26 cellular contexts compared by ENCODE assay signal in genomic region chr12:12126551-12126950, GRCh38. TPM values are rescaled to one million over a fixed set of nuclear protein-coding genes. Genes with fewer than 3 reads are reported as not detected.
DNase-seq lines count a peak whose midpoint lies in the region; ATAC-seq, FAIRE-seq and TF ChIP-seq lines count a peak whose summit lies in the region.
"Had no signal": no experiment of that assay in that cellular context is flagged by ENCODE, and none has a peak within 500 bp of the region (broad histone marks: within the 10 kb centered on the region; RNA-seq: fewer than 3 reads in every experiment).

No MANE protein-coding gene starts in this region.

- H3K36me3 ChIP-seq in RWPE2 (ENCODE audit: low read depth) (0 out of 2 replicates have a peak, but pooled peaks cover 8% of the 10 kb centered on the region), SK-N-SH (replicated peaks in 1 of 2; ENCODE audit: control insufficient read depth in 1 of 2, insufficient read depth in 2 of 2, low read length in 1 of 2) (peaks cover 74 to 77% of the 10 kb centered on the region in 2 experiments), trophoblast cell (ENCODE audit: control insufficient read depth in 1 of 2, insufficient read depth in 2 of 2, low read length in 2 of 2) (peaks cover 8 to 11% of the 10 kb centered on the region in 2 experiments)

- H3K23ac ChIP-seq in trophoblast cell (ENCODE audit: low read length), result no peak overlapping the region

- H3K9ac ChIP-seq in SK-N-SH, result no peak overlapping the region
- H3K9ac ChIP-seq in trophoblast cell (ENCODE audit: low read length), result no peak overlapping the region

- no peak overlapping the region for H4K91ac ChIP-seq in trophoblast cell (ENCODE audit: low read depth, low read length)

- H3F3A ChIP-seq in SK-N-SH (replicated peaks; ENCODE audit: insufficient read depth), result peaks cover 3% of the 10 kb centered on the region

- no peaks in the 10 kb centered on the region for H3K79me1 ChIP-seq in trophoblast cell (ENCODE audit: low read length)

- no peaks in the 10 kb centered on the region for H3K9me3 ChIP-seq in RWPE2 (ENCODE audit: severe bottlenecking)
- no peaks in the 10 kb centered on the region for H3K9me3 ChIP-seq in SK-N-SH
- H3K9me3 ChIP-seq in trophoblast cell (ENCODE audit: insufficient read depth, low read depth, low read length), result no peaks in the 10 kb centered on the region
- H3K9me3 ChIP-seq: A549 had no signal

- no peak overlapping the region for H2BK5ac ChIP-seq in trophoblast cell (ENCODE audit: low read depth, low read length, poor library complexity)

- H2AK5ac ChIP-seq in trophoblast cell (ENCODE audit: low read length), result no peak overlapping the region

- no peak for TF ChIP-seq POLR2A in H54 (IDR thresholded peaks at IDR 0.05; ENCODE audit: low read depth, low read length)

- POLR2A ChIA-PET in SK-N-SH (lab: Yijun Ruan, JAX), result no interaction called here

- TF ChIP-seq CTCF in RWPE2 (IDR thresholded peaks at IDR 0.05; ENCODE audit: poor library complexity, severe bottlenecking), result no peak
- TF ChIP-seq CTCF in SK-N-SH (IDR thresholded peaks at IDR 0.05), result no peak

- H3K18ac ChIP-seq in trophoblast cell (ENCODE audit: low read length), result no peak overlapping the region

- DNase-seq in H54 (ENCODE audit: insufficient read length, low spot score) (no peak), RWPE2 (ENCODE audit: low spot score) (no peak), epithelial cell of prostate (ENCODE audit: low read depth, low spot score) (peak; percentile 43), renal cortical epithelial cell (ENCODE audit: low read depth) (peak; percentile 7), Right ventricle myocardium superior (no peak), SK-N-SH (no peak), trophoblast cell (no peak)
- DNase-seq: DMS53, GF-D8, H9, HFFc6, NCI-H1092 treated with DMSO at 0.1 percent for 48 hours, NCI-H1436 treated with DMSO at 0.1 percent for 48 hours, NCI-H2029 treated with DMSO at 0.1 percent for 48 hours, NCI-H226, NCI-H524, SIG-M5, T-cell had no signal

- H3K27ac ChIP-seq in RWPE2 (ENCODE audit: poor library complexity, severe bottlenecking) (no peak overlapping the region), epithelial cell of prostate (no peak overlapping the region), SK-N-SH (ENCODE audit: low read depth in 2 of 2, low read length in 1 of 2) (no peak overlapping the region), trophoblast cell (ENCODE audit: low read depth, low read length) (no peak overlapping the region)
- H3K27ac ChIP-seq: A549 had no signal

- H3K9me2 ChIP-seq in SK-N-SH, result no peaks in the 10 kb centered on the region

- H3K4me3 ChIP-seq in RWPE2 (ENCODE audit: severe bottlenecking) (no peak overlapping the region), SK-N-SH (ENCODE audit: low read depth in 2 of 2, low read length in 1 of 2) (no peak overlapping the region), trophoblast cell (ENCODE audit: low read depth, low read length) (no peak overlapping the region)
- H3K4me3 ChIP-seq: A549, K562 had no signal

- H3K14ac ChIP-seq in trophoblast cell (ENCODE audit: low read length), result no peak overlapping the region

- H3K27me3 ChIP-seq in RWPE2 (ENCODE audit: insufficient read depth, poor library complexity, severe bottlenecking) (no peaks in the 10 kb centered on the region), SK-N-SH (ENCODE audit: insufficient read depth) (no peaks in the 10 kb centered on the region), trophoblast cell (ENCODE audit: insufficient read depth, low read length) (no peaks in the 10 kb centered on the region)

- 83% methylated on average over 4 of the region's 4 CpGs for WGBS in SK-N-SH (ENCODE audit: low lambda C conversion rate)
- no CpG with 5 or more reads among the region's 4 CpGs for WGBS in trophoblast cell (ENCODE audit: extremely low coverage, insufficient coverage, insufficient read length)

- no peak for TF ChIP-seq EP300 in SK-N-SH (IDR thresholded peaks at IDR 0.05; ENCODE audit: borderline replicate concordance in 1 of 2, low read depth in 1 of 2, low read length in 1 of 2)

- no peaks in the 10 kb centered on the region for H4K20me1 ChIP-seq in SK-N-SH (ENCODE audit: insufficient read depth)

- peak; percentile 23 for FAIRE-seq in H54 (lab: Jason Lieb, UNC)
- FAIRE-seq: A549, HepG2 had no signal

- TF ChIP-seq RAD21 in SK-N-SH (IDR thresholded peaks at IDR 0.05; ENCODE audit: low read length), result no peak

- no peaks in the 10 kb centered on the region for H3K79me2 ChIP-seq in SK-N-SH (ENCODE audit: insufficient read depth)
- no peaks in the 10 kb centered on the region for H3K79me2 ChIP-seq in trophoblast cell (ENCODE audit: control insufficient read depth, insufficient read depth, low read length, poor library complexity)

- H3K4ac ChIP-seq in trophoblast cell (ENCODE audit: low read depth, low read length), result no peak overlapping the region

- no peak overlapping the region for H2BK120ac ChIP-seq in trophoblast cell (ENCODE audit: insufficient read depth, low read length, poor library complexity)

- CTCF ChIA-PET in SK-N-SH (lab: Yijun Ruan, JAX), result interaction anchor here (1.0 kb wide), 1 partner anchor 9 kb away, joined by 4 read pairs; no protein-coding TSS in a partner anchor

- no peak overlapping the region for H4K8ac ChIP-seq in trophoblast cell (ENCODE audit: low read depth, low read length)

- H2BK12ac ChIP-seq in trophoblast cell (ENCODE audit: low read length), result no peak overlapping the region

- ATAC-seq in RWPE2 (ENCODE audit: low read depth), result peak; percentile 67; the same call in 2 of the 3 replicates
- no peak for ATAC-seq in Right ventricle myocardium superior (ENCODE audit: poor library complexity)
- ATAC-seq: A549, HepG2, SK-N-SH treated with all-trans-retinoic acid at 6 μM for 48 hours, T-cell had no signal

- intact Hi-C loops in Right ventricle myocardium superior (cut with DNase I), result no loop called here

- H3K4me2 ChIP-seq in SK-N-SH (no peak overlapping the region), trophoblast cell (ENCODE audit: low read length) (no peak overlapping the region)
- H3K4me2 ChIP-seq: A549 had no signal

- no peak overlapping the region for H2AFZ ChIP-seq in SK-N-SH (ENCODE audit: low read depth)
- no peak overlapping the region for H2AFZ ChIP-seq in trophoblast cell (ENCODE audit: insufficient read depth, low read length, poor library complexity)

- no peak overlapping the region for H4K12ac ChIP-seq in trophoblast cell (ENCODE audit: low read depth, low read length)

- H3K4me1 ChIP-seq in RWPE2 (ENCODE audit: insufficient read depth, poor library complexity, severe bottlenecking), result no peaks in the 10 kb centered on the region
- peaks cover 0 to 3% of the 10 kb centered on the region in 2 experiments; a peak in 1 of 4 replicates for H3K4me1 ChIP-seq in SK-N-SH (ENCODE audit: control insufficient read depth in 1 of 2, insufficient read depth in 2 of 2, low read depth in 1 of 2, low read length in 1 of 2)
- H3K4me1 ChIP-seq in trophoblast cell (ENCODE audit: control insufficient read depth in 1 of 2, insufficient read depth in 2 of 2, low read length in 2 of 2), result no peaks in the 10 kb centered on the region

TF ChIP-seq in SK-N-SH, 30 proteins besides CTCF, POLR2A, EP300 and RAD21 (continues in another document):
- no peak for TF ChIP-seq USF2 (IDR thresholded peaks at IDR 0.05; ENCODE audit: borderline replicate concordance, low read depth, low read length)
- TF ChIP-seq FOSL2 (IDR thresholded peaks at IDR 0.05; ENCODE audit: borderline replicate concordance, low read depth), result no peak
- TF ChIP-seq EZH2phosphoT487 (IDR thresholded peaks at IDR 0.05; ENCODE audit: borderline replicate concordance, low read depth), result no peak
- TF ChIP-seq RCOR1 (IDR thresholded peaks at IDR 0.05; ENCODE audit: low read length), result no peak
- no peak for TF ChIP-seq CHD2 (IDR thresholded peaks at IDR 0.05; ENCODE audit: low read length, partially characterized antibody)
- no peak for TF ChIP-seq SMC3 (IDR thresholded peaks at IDR 0.05; ENCODE audit: low read depth, low read length)
- TF ChIP-seq MXI1 (IDR thresholded peaks at IDR 0.05; ENCODE audit: low read depth, low read length), result no peak
- no peak for TF ChIP-seq PBX3 (IDR thresholded peaks at IDR 0.05)
- no peak for TF ChIP-seq IRF3 (IDR thresholded peaks at IDR 0.05; ENCODE audit: low read depth, low read length)

RNA-seq across cellular contexts. Expression of gene BCL2L14, which starts 55.8 kb away (rescaled TPM):
- total RNA-seq in renal cortical epithelial cell (0.17 and 0.40 TPM in 2 replicates), Right ventricle myocardium superior (not detected)
- polyA plus RNA-seq in SK-N-SH (2012; rRNA removed), result not detected in 2 replicates
- polyA plus RNA-seq in SK-N-SH (2012; cell fraction: cytosol; rRNA removed), result not detected in 2 replicates
- polyA plus RNA-seq in SK-N-SH (2012; cell fraction: nucleus; rRNA removed), result not detected in 2 replicates
- polyA plus RNA-seq in trophoblast cell (2013), result not detected in 2 replicates
- total RNA-seq: B cell, HFFc6, K562, LHCN-M2, RPMI7951 had no signal
- polyA plus RNA-seq: CD14-positive monocyte, HepG2, K562 had no signal

Comparison
In these comparisons a context has a peak if more than half of its experiments do, and no peak if none do; other contexts are left out.
1. DNase-seq: peak in epithelial cell of prostate (single experiment) and renal cortical epithelial cell (single experiment); none in H54 (single experiment), RWPE2 (single experiment), Right ventricle myocardium superior (single experiment), SK-N-SH (single experiment) and trophoblast cell (0 of 2).